Comparison of ENCODE assay signal across 8 cellular contexts in the genomic region with DNA sequence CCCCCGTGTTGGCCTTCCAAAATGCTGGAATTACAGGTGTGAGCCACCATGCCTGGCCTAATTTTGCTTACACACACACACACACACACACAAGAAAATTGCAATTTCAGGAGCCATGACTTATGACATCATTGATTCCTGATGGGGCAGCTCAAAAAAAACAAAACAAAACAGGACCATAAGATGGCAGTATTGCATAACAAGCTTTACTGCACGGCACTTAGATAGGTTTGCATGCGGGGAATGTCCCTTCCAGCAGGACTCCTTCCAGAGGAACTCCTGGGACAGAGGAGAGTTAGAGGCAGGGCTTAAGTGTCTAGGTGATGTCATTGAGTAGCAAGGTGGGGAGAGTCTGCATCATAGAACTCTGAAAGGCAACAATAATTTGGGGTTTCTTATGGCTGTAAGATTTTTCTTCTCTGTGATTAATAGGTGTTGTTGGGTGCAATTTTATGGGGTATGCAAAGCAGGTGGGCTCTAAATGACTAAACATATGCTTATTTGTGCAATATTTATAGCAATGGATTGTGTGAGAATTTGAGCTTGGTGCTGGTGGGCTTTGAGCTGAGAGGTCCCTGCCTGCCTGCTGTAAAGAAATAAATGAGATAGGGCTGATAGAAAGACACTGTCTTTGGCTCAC. TPM values are rescaled to one million over a fixed set of nuclear protein-coding genes. Genes with fewer than 3 reads are reported as not detected.
DNase-seq lines count a peak whose midpoint lies in the region; ATAC-seq and TF ChIP-seq lines count a peak whose summit lies in the region.

No MANE protein-coding gene starts in this region.

- H3K36me3 Mint-ChIP-seq in neural crest cell (ENCODE audit: low read depth): peaks cover 7% of the 10 kb centered on the region

- peaks cover 2% of the 10 kb centered on the region for H3K27me3 Mint-ChIP-seq in neural crest cell (ENCODE audit: low read depth)

- TF ChIP-seq CTCF in HL-60 (IDR thresholded peaks at IDR 0.05; ENCODE audit: insufficient read depth, low read length): no peak
- TF ChIP-seq CTCF in cardiac fibroblast (IDR thresholded peaks at IDR 0.05; ENCODE audit: low read depth, low read length): peak; percentile 35
- peak; percentile 52 for TF ChIP-seq CTCF in neural crest cell (conservative IDR thresholded peaks at IDR 0.05)

- H3K27ac Mint-ChIP-seq in neural crest cell (ENCODE audit: unreplicated experiment): no peak overlapping the region

- H3K27me3 ChIP-seq in HL-60 (ENCODE audit: insufficient read depth, poor library complexity, severe bottlenecking): no peaks in the 10 kb centered on the region

- H3K4me3 ChIP-seq in HL-60 (replicated peaks; ENCODE audit: insufficient read depth, low read length) (no peak overlapping the region), cardiac fibroblast (replicated peaks in 1 of 2; ENCODE audit: low read depth in 2 of 2, low read length in 2 of 2) (no peak overlapping the region)

- no peak overlapping the region for H3K27ac ChIP-seq in HL-60 (replicated peaks)

- peaks cover 6% of the 10 kb centered on the region for H3K9me3 Mint-ChIP-seq in neural crest cell

- ATAC-seq in GM21825 (IDR thresholded peaks at IDR 0.05; ENCODE audit: unreplicated experiment): no peak

- peaks cover 5% of the 10 kb centered on the region for H3K4me1 Mint-ChIP-seq in neural crest cell

- no peak overlapping the region for H3K4me3 Mint-ChIP-seq in neural crest cell

- peak; percentile 76 for DNase-seq in ELF-1 (ENCODE audit: low read depth, low spot score)
- peak; percentile 49 to 90 for DNase-seq in HL-60 (ENCODE audit: low read depth in 1 of 2, low spot score in 1 of 2)
- peak; percentile 6 for DNase-seq in NCI-H748 treated with DMSO at 0.1 percent for 48 hours (lab: John Stamatoyannopoulos, UW)
- DNase-seq in cardiac fibroblast (ENCODE audit: low read depth in 2 of 2): peak; percentile 77 to 81
- DNase-seq in neural crest cell (ENCODE audit: low read depth, low spot score): no peak
- DNase-seq in cerebellum (ENCODE audit: low spot score): no peak
- no peak for DNase-seq in T-helper 9 cell

RNA-seq across cellular contexts. Expression of gene ACSBG2, which starts 9.0 kb away (rescaled TPM):
- total RNA-seq in neural crest cell (not detected in 2 replicates), cerebellum (not detected)

RNA-seq across cellular contexts. Expression of gene RFX2, which starts 16.2 kb away (rescaled TPM):
- total RNA-seq in neural crest cell (17.2 and 19.2 TPM in 2 replicates), cerebellum (11.4 TPM)

Comparison
In these comparisons a context has a peak if more than half of its experiments do, and no peak if none do; other contexts are left out.
1. DNase-seq: peak in ELF-1 (single experiment), HL-60 (2 of 2), NCI-H748 treated with DMSO at 0.1 percent for 48 hours (single experiment) and cardiac fibroblast (2 of 2); none in neural crest cell (single experiment), cerebellum (single experiment) and T-helper 9 cell (single experiment).